ENCODE assay signal across 8 cellular contexts in the genomic region with DNA sequence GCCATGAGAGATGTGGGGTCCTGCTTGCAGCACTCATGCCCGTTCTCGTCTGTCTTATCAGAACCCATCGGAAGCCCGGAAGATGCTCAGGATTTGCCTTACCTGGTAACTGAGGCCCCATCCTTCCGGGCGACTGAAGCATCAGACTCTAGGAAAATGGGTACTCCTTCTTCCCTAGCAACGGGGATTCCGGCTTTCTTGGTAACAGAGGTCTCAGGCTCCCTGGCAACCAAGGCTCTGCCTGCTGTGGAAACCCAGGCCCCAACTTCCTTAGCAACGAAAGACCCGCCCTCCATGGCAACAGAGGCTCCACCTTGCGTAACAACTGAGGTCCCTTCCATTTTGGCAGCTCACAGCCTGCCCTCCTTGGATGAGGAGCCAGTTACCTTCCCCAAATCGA. TPM values are rescaled to one million over a fixed set of nuclear protein-coding genes. Genes with fewer than 3 reads are reported as not detected.
DNase-seq lines count a peak whose midpoint lies in the region; ATAC-seq and TF ChIP-seq lines count a peak whose summit lies in the region.

No MANE protein-coding gene starts in this region.

- ATAC-seq in left cardiac atrium (peak; percentile 20 to 35), GM21619 (IDR thresholded peaks at IDR 0.05; ENCODE audit: unreplicated experiment) (no peak), HG03135 (IDR thresholded peaks at IDR 0.05; ENCODE audit: unreplicated experiment) (no peak), GM18870 (IDR thresholded peaks at IDR 0.05; ENCODE audit: unreplicated experiment) (no peak)

- H3K36me3 ChIP-seq in GM23248 (ENCODE audit: low read depth) (peaks cover 9% of the 10 kb centered on the region; the same call in 1 of the 2 replicates), spleen (peaks cover 0 to 18% (median 13%) of the 10 kb centered on the region in 6 donors)

- peak; percentile 45 for DNase-seq in GM23248
- peak; percentile 39 for DNase-seq in SK-MEL-5 (ENCODE audit: low read depth, low spot score)
- peak in 3 of 4 experiments; percentile 25 to 69 (median 52) for DNase-seq in activated naive CD4-positive, alpha-beta T cell (lab: John Stamatoyannopoulos, UW)
- peak; percentile 65 for DNase-seq in left cardiac atrium
- peak; percentile 90 for DNase-seq in spleen

- in situ Hi-C loops in GM23248 (cut with MboI), result no loop called here
- in situ Hi-C loops in SK-MEL-5 (cut with HindIII; ENCODE audit: low pct_unique_long_range_greater_than_20kb, low sequenced_read_pairs), result no loop called here

- no peak for TF ChIP-seq CTCF in spleen (IDR thresholded peaks at IDR 0.05 in 8 of 11, conservative IDR thresholded peaks at IDR 0.05 in 3 of 11)

- H3K4me3 ChIP-seq in GM23248, result no peak overlapping the region
- H3K4me3 ChIP-seq in spleen, result peak overlapping the region in 1 of 8 donors; percentile 3

- H3K79me2 ChIP-seq in GM23248 (ENCODE audit: insufficient read depth), result no peaks in the 10 kb centered on the region

- H3K4me1 ChIP-seq in GM23248 (ENCODE audit: insufficient read depth), result peaks cover 13% of the 10 kb centered on the region
- peaks cover 0 to 34% (median 25%) of the 10 kb centered on the region in 6 donors for H3K4me1 ChIP-seq in spleen

- no peak for TF ChIP-seq POLR2A in spleen (IDR thresholded peaks at IDR 0.05)

- H3K9ac ChIP-seq in GM23248, result no peak overlapping the region

- no peaks in the 10 kb centered on the region for H3K27me3 ChIP-seq in GM23248 (replicated peaks; ENCODE audit: insufficient read depth)
- H3K27me3 ChIP-seq in spleen (replicated peaks in 1 of 7), result peaks cover 0 to 11% (median 0%) of the 10 kb centered on the region in 7 donors

- 89 to 92% methylated on average over 12 of the region's 12 CpGs for WGBS in GM23248 (ENCODE audit: low coverage in 1 of 2, low lambda C conversion rate in 2 of 2, missing lambda C conversion rate in 2 of 2), 2 experiments
- WGBS in spleen, 5 donors, result 15 to 28% (median 27%) methylated on average over 11 to 12 of the region's 12 CpGs

- H3K9me3 ChIP-seq in GM23248 (ENCODE audit: low read depth), result no peaks in the 10 kb centered on the region
- H3K9me3 ChIP-seq in spleen, result no peaks in the 10 kb centered on the region

- no peaks in the 10 kb centered on the region for H4K20me1 ChIP-seq in GM23248 (ENCODE audit: insufficient read depth)

- intact Hi-C loops in left cardiac atrium (cut with DNase I) (loop anchor here in 1 of 2 donors (10.0 kb wide), 1 partner anchor 58 kb away; no protein-coding TSS in a partner anchor), spleen (cut with DNase I; ENCODE audit: low total_unique reads) (loop anchor here (10.0 kb wide), 1 partner anchor 58 kb away; no protein-coding TSS in a partner anchor)

- H2AFZ ChIP-seq in GM23248, result no peak overlapping the region

- no peak overlapping the region for H3K27ac ChIP-seq in GM23248
- H3K27ac ChIP-seq in spleen, result peak overlapping the region in 4 of 8 donors; percentile 2 to 58 (median 30)

- H3F3A ChIP-seq in GM23248 (ENCODE audit: insufficient read depth), result peaks cover 39% of the 10 kb centered on the region

- H3K4me2 ChIP-seq in GM23248 (ENCODE audit: unreplicated experiment), result no peak overlapping the region

- H3K9me2 ChIP-seq in GM23248 (ENCODE audit: insufficient read depth), result no peaks in the 10 kb centered on the region

RNA-seq across cellular contexts. Expression of a gene that starts 8.3 kb away (rescaled TPM):
- 181 and 227 TPM in 2 replicates for total RNA-seq in GM23248 (2014; rRNA removed; shearing (Covaris generic))
- polyA plus RNA-seq in GM23248 (2016; fragmentation: Nextera tagmentation; extraction: Ambion mirVana) (390 and 398 TPM in 2 replicates), spleen (1 to 10 TPM; 1.6 to 7.3 (median 2.0) TPM)
- not detected in 2 replicates for total RNA-seq in SK-MEL-5 (2014; rRNA removed; shearing (Covaris generic))
- not detected in 2 replicates for polyA plus RNA-seq in SK-MEL-5 (2015; cell fraction: cytosol; rRNA removed)
- polyA plus RNA-seq in SK-MEL-5 (2015; cell fraction: nucleus; rRNA removed), result not detected in 2 replicates
- total RNA-seq in left cardiac atrium (10 to 100 TPM; 28.2 to 47.0 TPM), spleen (1 to 10 TPM in 5 of 7 donors, under 1 TPM in 1, not detected in 1; 0.94 to 2.1 (median 1.6) TPM)

RNA-seq across cellular contexts. Expression of a gene that starts 23.1 kb away (rescaled TPM):
- 418 and 473 TPM in 2 replicates for total RNA-seq in GM23248 (2014; rRNA removed; shearing (Covaris generic))
- polyA plus RNA-seq in GM23248 (2016; fragmentation: Nextera tagmentation; extraction: Ambion mirVana) (370 and 395 TPM in 2 replicates), spleen (100 to 1,000 TPM in 2 of 3 donors, 10 to 100 TPM in 1; 87.3 to 144 (median 134) TPM)
- total RNA-seq in SK-MEL-5 (2014; rRNA removed; shearing (Covaris generic)), result 214 and 222 TPM in 2 replicates
- polyA plus RNA-seq in SK-MEL-5 (2015; cell fraction: cytosol; rRNA removed), result 170 and 173 TPM in 2 replicates
- polyA plus RNA-seq in SK-MEL-5 (2015; cell fraction: nucleus; rRNA removed), result 241 and 246 TPM in 2 replicates
- total RNA-seq in left cardiac atrium (100 to 1,000 TPM; 178 to 214 TPM), spleen (100 to 1,000 TPM; 135 to 191 (median 162) TPM)

RNA-seq across cellular contexts. Expression of a gene that starts 42.6 kb away (rescaled TPM):
- not detected in 2 replicates for total RNA-seq in GM23248 (2014; rRNA removed; shearing (Covaris generic))
- polyA plus RNA-seq in GM23248 (2016; fragmentation: Nextera tagmentation; extraction: Ambion mirVana), result not detected in 2 replicates
- 0.08 TPM in 1 of 2 replicates, not detected in the other for total RNA-seq in SK-MEL-5 (2014; rRNA removed; shearing (Covaris generic))
- not detected in 2 replicates for polyA plus RNA-seq in SK-MEL-5 (2015; cell fraction: cytosol; rRNA removed)
- polyA plus RNA-seq in SK-MEL-5 (2015; cell fraction: nucleus; rRNA removed), result not detected in 2 replicates
- 10 to 100 TPM; 15.1 to 15.5 TPM for total RNA-seq in left cardiac atrium
- 100 to 1,000 TPM; 200 to 426 (median 316) TPM for total RNA-seq in spleen
- 100 to 1,000 TPM in 1 of 3 donors, 10 to 100 TPM in 2; 63.4 to 121 (median 84.2) TPM for polyA plus RNA-seq in spleen

Comparison
In these comparisons a context has a peak if more than half of its experiments do, and no peak if none do; other contexts are left out.
1. DNase-seq: peak in every context shown above with its lines; median percentile 90 in spleen; 65 in left cardiac atrium; 52 in activated naive CD4-positive, alpha-beta T cell; 45 in GM23248; 39 in SK-MEL-5.
2. ATAC-seq: peak in left cardiac atrium (2 of 2); none in GM21619 (single experiment), HG03135 (single experiment) and GM18870 (single experiment).
3. RNA of a gene that starts 8.3 kb away (total RNA-seq): 181 to 227 TPM in GM23248 and 28.2 to 47.0 TPM in left cardiac atrium; 0.94 to 2.1 TPM in spleen and not detected in SK-MEL-5; every median in the first group is over 4 times any median in the second.
4. RNA of a gene that starts 42.6 kb away (total RNA-seq): 200 to 426 TPM in spleen and 15.1 to 15.5 TPM in left cardiac atrium; 0.08 TPM in SK-MEL-5 and not detected in GM23248; every median in the first group is over 10 times any median in the second.